Comparison of ENCODE assay signal across 8 cellular contexts in genomic region chr2:96207073-96207777, GRCh38.
DNase-seq lines count a peak whose midpoint lies in the region; ATAC-seq and TF ChIP-seq lines count a peak whose summit lies in the region.

No MANE protein-coding gene starts in this region.

- H3K27me3 ChIP-seq in KMS-11 (ENCODE audit: insufficient read depth, low read depth), result no peaks in the 10 kb centered on the region
- no peaks in the 10 kb centered on the region for H3K27me3 ChIP-seq in muscle layer of duodenum (ENCODE audit: low read depth, low read length)

- H4K20me1 ChIP-seq in KMS-11 (ENCODE audit: insufficient read depth), result peaks cover 36% of the 10 kb centered on the region

- H3K4me2 ChIP-seq in KMS-11, result peak overlapping the region; percentile 66

- ATAC-seq in GM19455 (IDR thresholded peaks at IDR 0.05; ENCODE audit: unreplicated experiment) (no peak), HG03439 (IDR thresholded peaks at IDR 0.05; ENCODE audit: unreplicated experiment) (no peak), HG02623 (IDR thresholded peaks at IDR 0.05; ENCODE audit: unreplicated experiment) (no peak)

- no peaks in the 10 kb centered on the region for H3K9me3 ChIP-seq in muscle layer of duodenum (ENCODE audit: control insufficient read depth in 1 of 2, low read length in 2 of 2)

- no peak overlapping the region for H2AFZ ChIP-seq in KMS-11 (ENCODE audit: low read depth)

- DNase-seq in AG10803 (ENCODE audit: low read depth), result no peak
- no peak for DNase-seq in SW480 (ENCODE audit: low spot score)

- TF ChIP-seq CTCF in AG10803 (conservative IDR thresholded peaks at IDR 0.05; ENCODE audit: low read length) (no peak), KMS-11 (conservative IDR thresholded peaks at IDR 0.05; ENCODE audit: low read depth, low read length) (no peak)

- peaks cover 62% of the 10 kb centered on the region for H3K79me2 ChIP-seq in KMS-11 (ENCODE audit: insufficient read depth, low read depth)

- H3K4me1 ChIP-seq in KMS-11 (ENCODE audit: low read depth, poor library complexity, severe bottlenecking) (peaks cover 48% of the 10 kb centered on the region), muscle layer of duodenum (ENCODE audit: control insufficient read depth in 1 of 2, insufficient read depth in 2 of 2, low read length in 2 of 2) (peaks cover 23 to 64% of the 10 kb centered on the region in 2 donors)

- H3K4me3 ChIP-seq in AG10803 (ENCODE audit: low read length), result peak overlapping the region; percentile 90
- H3K4me3 ChIP-seq in KMS-11 (IDR thresholded peaks at IDR 0.05; ENCODE audit: insufficient read depth, low read depth, low read length), result peak overlapping the region; percentile 74
- peak overlapping the region; percentile 93 to 96 for H3K4me3 ChIP-seq in muscle layer of duodenum (ENCODE audit: low read depth in 1 of 2, low read length in 2 of 2)

- peak overlapping the region; percentile 87; the same call in 1 of the 2 replicates for H3K9ac ChIP-seq in KMS-11

- H3K27ac ChIP-seq in KMS-11, result peak overlapping the region; percentile 90; the same call in 1 of the 2 replicates
- H3K27ac ChIP-seq in cingulate gyrus (ENCODE audit: low read depth, low read length), result peak overlapping the region; percentile 79
- peak overlapping the region; percentile 88 for H3K27ac ChIP-seq in muscle layer of duodenum (ENCODE audit: low read length)

- no peaks in the 10 kb centered on the region for H3K36me3 ChIP-seq in KMS-11 (ENCODE audit: insufficient read depth)
- peaks cover 0 to 4% of the 10 kb centered on the region in 2 donors for H3K36me3 ChIP-seq in muscle layer of duodenum (ENCODE audit: control insufficient read depth in 1 of 2, insufficient read depth in 2 of 2, low read length in 2 of 2)
